ENCODE assay signal across 14 cellular contexts in the genomic region with DNA sequence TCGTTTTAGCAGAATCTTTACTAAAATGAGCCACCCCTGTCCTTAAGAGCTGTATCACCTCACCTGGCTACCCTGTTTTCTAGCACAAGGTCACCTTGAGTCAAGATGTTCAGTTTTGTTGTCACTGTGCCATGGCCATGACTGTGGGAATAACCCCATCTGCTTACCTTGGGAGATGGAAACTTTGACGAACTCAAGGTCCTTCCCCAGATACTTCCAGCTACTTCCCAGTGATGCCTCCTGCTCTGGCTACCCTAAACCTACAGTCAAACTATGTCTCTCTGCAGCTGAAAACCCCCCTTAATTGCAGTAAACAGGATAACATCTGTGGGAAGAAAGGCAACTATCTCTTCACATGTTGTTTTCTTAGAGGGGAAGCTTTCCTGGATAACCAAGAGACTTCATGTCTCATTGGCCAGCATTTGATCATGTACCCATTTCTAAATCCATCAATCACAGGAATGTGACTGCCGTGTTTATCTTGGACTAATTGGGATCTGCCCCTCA.
DNase-seq lines count a peak whose midpoint lies in the region; ATAC-seq and TF ChIP-seq lines count a peak whose summit lies in the region.
"Had no signal": no experiment of that assay in that cellular context is flagged by ENCODE, and none has a peak within 500 bp of the region (broad histone marks: within the 10 kb centered on the region; RNA-seq: fewer than 3 reads in every experiment).

No MANE protein-coding gene starts in this region.

- H2BK120ac ChIP-seq in mesenchymal stem cell (ENCODE audit: low read depth, low read length) = peak overlapping the region; percentile 1

- no peak for TF ChIP-seq POLR2A in testis (IDR thresholded peaks at IDR 0.05)

- H3K9me3 ChIP-seq in mesenchymal stem cell (ENCODE audit: control insufficient read depth, low read length) (peaks cover 5% of the 10 kb centered on the region), testis (no peaks in the 10 kb centered on the region)
- H3K9me3 ChIP-seq: ovary had no signal

- H3K9me2 ChIP-seq in GM23338 (ENCODE audit: insufficient read depth) = no peaks in the 10 kb centered on the region

- no peak overlapping the region for H4K8ac ChIP-seq in mesenchymal stem cell (ENCODE audit: low read length)

- H3K4me1 ChIP-seq in GM23338 (ENCODE audit: insufficient read depth) (no peaks in the 10 kb centered on the region; the same call in 1 of the 2 replicates), mesenchymal stem cell (ENCODE audit: control insufficient read depth, insufficient read depth, low read depth, low read length) (peaks cover 11% of the 10 kb centered on the region), testis (peaks cover 18% of the 10 kb centered on the region)

- H2BK12ac ChIP-seq in mesenchymal stem cell (ENCODE audit: low read length in 2 of 2) = peak overlapping the region; percentile 51 to 82

- peak overlapping the region; percentile 84 for H3K9ac ChIP-seq in mesenchymal stem cell (ENCODE audit: low read length)

- H3K9me3 Mint-ChIP-seq in GM23338 = peaks cover 1% of the 10 kb centered on the region; the same call in 2 of the 3 replicates
- peaks cover 5 to 16% (median 7%) of the 10 kb centered on the region in 5 experiments for H3K9me3 Mint-ChIP-seq in brain
- peaks cover 1% of the 10 kb centered on the region for H3K9me3 Mint-ChIP-seq in activated T-cell treated with anti-CD3 and anti-CD28 coated beads, Interleukin-2, amount 50 U/mL, for 24 hours

- H3K27ac ChIP-seq in GM23338 (ENCODE audit: low read depth) (no peak overlapping the region), mesenchymal stem cell (ENCODE audit: low read length, poor library complexity, severe bottlenecking) (no peak overlapping the region), testis (peak overlapping the region; percentile 76 to 88)

- no peak overlapping the region for H3K27ac Mint-ChIP-seq in GM23338
- H3K27ac Mint-ChIP-seq in brain = peak overlapping the region in 4 of 5 experiments; percentile 23 to 94 (median 58)
- H3K27ac Mint-ChIP-seq in activated T-cell treated with anti-CD3 and anti-CD28 coated beads, Interleukin-2, amount 50 U/mL, for 24 hours = no peak overlapping the region

- no peak overlapping the region for H4K91ac ChIP-seq in mesenchymal stem cell (ENCODE audit: low read length)

- TF ChIP-seq CTCF in GM23338 (conservative IDR thresholded peaks at IDR 0.05; ENCODE audit: low read depth in 2 of 2) = no peak
- no peak for TF ChIP-seq CTCF in brain (conservative IDR thresholded peaks at IDR 0.05)
- no peak for TF ChIP-seq CTCF in testis (IDR thresholded peaks at IDR 0.05)

- ATAC-seq in GM23338 = no peak
- ATAC-seq: activated CD4-positive, CD25-positive, alpha-beta regulatory T cell treated with anti-CD3 and anti-CD28 coated beads, Interleukin-2, amount 50 U/mL, for 24 hours had no signal

- H3K4me3 ChIP-seq in GM23338 (no peak overlapping the region), mesenchymal stem cell (ENCODE audit: insufficient read depth in 1 of 2, low read depth in 1 of 2, low read length in 2 of 2) (peak overlapping the region in 1 of 2 experiments; percentile 43), testis (no peak overlapping the region)
- H3K4me3 ChIP-seq: ovary had no signal

- H3K4me3 Mint-ChIP-seq in GM23338 (no peak overlapping the region), brain (peak overlapping the region in 1 of 5 experiments; percentile 40)
- no peak overlapping the region for H3K4me3 Mint-ChIP-seq in activated T-cell treated with anti-CD3 and anti-CD28 coated beads, Interleukin-2, amount 50 U/mL, for 24 hours

- H3K4me1 Mint-ChIP-seq in GM23338 (peaks cover 13% of the 10 kb centered on the region), brain (peaks cover 39% of the 10 kb centered on the region)
- no peaks in the 10 kb centered on the region for H3K4me1 Mint-ChIP-seq in activated T-cell treated with anti-CD3 and anti-CD28 coated beads, Interleukin-2, amount 50 U/mL, for 24 hours (ENCODE audit: low read depth)

- no peaks in the 10 kb centered on the region for H3K27me3 ChIP-seq in GM23338 (ENCODE audit: insufficient read depth)
- H3K27me3 ChIP-seq in mesenchymal stem cell (ENCODE audit: control insufficient read depth in 1 of 2, insufficient read depth in 1 of 2, low read length in 2 of 2) = no peaks in the 10 kb centered on the region
- no peaks in the 10 kb centered on the region for H3K27me3 ChIP-seq in testis
- H3K27me3 ChIP-seq: ovary had no signal

- no peaks in the 10 kb centered on the region for H3F3A ChIP-seq in GM23338 (replicated peaks; ENCODE audit: low read depth)

- H3K36me3 Mint-ChIP-seq in GM23338 (ENCODE audit: low read depth) = peaks cover 1% of the 10 kb centered on the region; the same call in 1 of the 3 replicates
- no peaks in the 10 kb centered on the region for H3K36me3 Mint-ChIP-seq in brain
- no peaks in the 10 kb centered on the region for H3K36me3 Mint-ChIP-seq in activated T-cell treated with anti-CD3 and anti-CD28 coated beads, Interleukin-2, amount 50 U/mL, for 24 hours (ENCODE audit: low read depth)

- peak overlapping the region; percentile 23 to 88 for H3K18ac ChIP-seq in mesenchymal stem cell (ENCODE audit: low read depth in 1 of 2, low read length in 2 of 2)

- no peak overlapping the region for H3K23ac ChIP-seq in mesenchymal stem cell (ENCODE audit: low read length in 2 of 2)

- no peak overlapping the region for H3K4me2 ChIP-seq in GM23338
- H3K4me2 ChIP-seq in mesenchymal stem cell (ENCODE audit: low read length, poor library complexity, severe bottlenecking) = no peak overlapping the region

- no peaks in the 10 kb centered on the region for H3K79me2 ChIP-seq in GM23338 (replicated peaks; ENCODE audit: insufficient read depth)

- H3K36me3 ChIP-seq in GM23338 (ENCODE audit: insufficient read depth) (0 out of 2 replicates have a peak, but pooled peaks cover 2% of the 10 kb centered on the region), mesenchymal stem cell (ENCODE audit: control insufficient read depth in 1 of 2, insufficient read depth in 2 of 2, low read depth in 1 of 2, low read length in 2 of 2) (no peaks in the 10 kb centered on the region), testis (ENCODE audit: low read depth, missing control alignments) (no peaks in the 10 kb centered on the region)
- H3K36me3 ChIP-seq: ovary had no signal

- no peak overlapping the region for H2AK5ac ChIP-seq in mesenchymal stem cell (ENCODE audit: low read length, severe bottlenecking)

- H3K4ac ChIP-seq in mesenchymal stem cell (ENCODE audit: low read depth in 1 of 2, low read length in 2 of 2) = peak overlapping the region in 1 of 2 experiments; percentile 60

- 95% methylated on average over 3 of the region's 3 CpGs for WGBS in mesenchymal stem cell
- 53 to 56% methylated on average over 3 of the region's 3 CpGs for WGBS in testis, 2 donors

- DNase-seq in GM23338 (ENCODE audit: low spot score) = no peak
- no peak for DNase-seq in mesenchymal stem cell
- no peak for DNase-seq in testis
- no peak for DNase-seq in activated CD4-positive, CD25-positive, alpha-beta regulatory T cell (lab: John Stamatoyannopoulos, UW)
- no peak for DNase-seq in activated T-cell treated with anti-CD3 and anti-CD28 coated beads, Interleukin-2, amount 50 U/mL, for 24 hours
- no peak for DNase-seq in HPDE6-E6E7 (ENCODE audit: extremely low spot score)
- DNase-seq in NCI-H748 treated with DMSO at 0.1 percent for 48 hours (lab: John Stamatoyannopoulos, UW) = no peak
- DNase-seq: activated naive CD4-positive, alpha-beta T cell; NCI-H187; stimulated activated CD4-positive, alpha-beta T cell treated with anti-CD3 and anti-CD28 coated beads, Interleukin-15, amount 100 ng/mL, for 24 hours; T-helper 1 cell had no signal

- H2AFZ ChIP-seq in GM23338 (0 out of 2 replicates have a peak overlapping the region, but pooled peaks have one; percentile 74), mesenchymal stem cell (ENCODE audit: low read depth, low read length) (no peak overlapping the region)

- H3K27me3 Mint-ChIP-seq in GM23338 (ENCODE audit: insufficient read depth, low read depth, poor library complexity) (no peaks in the 10 kb centered on the region), brain (no peaks in the 10 kb centered on the region)
- peaks cover 10% of the 10 kb centered on the region for H3K27me3 Mint-ChIP-seq in activated T-cell treated with anti-CD3 and anti-CD28 coated beads, Interleukin-2, amount 50 U/mL, for 24 hours

- no peaks in the 10 kb centered on the region for H4K20me1 ChIP-seq in GM23338 (replicated peaks; ENCODE audit: insufficient read depth)

- H2BK15ac ChIP-seq in mesenchymal stem cell (ENCODE audit: low read depth, poor library complexity, severe bottlenecking) = peak overlapping the region; percentile 60

- H2BK5ac ChIP-seq in mesenchymal stem cell (ENCODE audit: low read depth, low read length, poor library complexity, severe bottlenecking) = no peak overlapping the region

- H3K79me1 ChIP-seq in mesenchymal stem cell (replicated peaks; ENCODE audit: low read length, poor library complexity, severe bottlenecking) = no peaks in the 10 kb centered on the region

- H3K14ac ChIP-seq in mesenchymal stem cell (ENCODE audit: low read length in 2 of 2) = no peak overlapping the region

- intact Hi-C loops in testis (cut with DNase I; ENCODE audit: low total_unique reads) = no loop called here

TF ChIP-seq in GM23338, 12 proteins besides CTCF, POLR2A, EP300 and RAD21 (continues in another document):
- TF ChIP-seq JUNB (IDR thresholded peaks at IDR 0.05; ENCODE audit: unreplicated experiment) = no peak
- TF ChIP-seq STAT1 (IDR thresholded peaks at IDR 0.05; ENCODE audit: unreplicated experiment) = no peak
- no peak for TF ChIP-seq ZNF331 (CRISPR knock-in tag; IDR thresholded peaks at IDR 0.05; ENCODE audit: low read depth)

Comparison
In these comparisons a context has a peak if more than half of its experiments do, and no peak if none do; other contexts are left out.
1. H3K27ac ChIP-seq: peak in testis (2 of 2); none in GM23338 (single experiment) and mesenchymal stem cell (single experiment).
2. H3K27ac Mint-ChIP-seq: peak in brain (4 of 5); none in GM23338 (single experiment) and activated T-cell treated with anti-CD3 and anti-CD28 coated beads, Interleukin-2, amount 50 U/mL, for 24 hours (single experiment).